26 cellular contexts compared by ENCODE assay signal in the genomic region with DNA sequence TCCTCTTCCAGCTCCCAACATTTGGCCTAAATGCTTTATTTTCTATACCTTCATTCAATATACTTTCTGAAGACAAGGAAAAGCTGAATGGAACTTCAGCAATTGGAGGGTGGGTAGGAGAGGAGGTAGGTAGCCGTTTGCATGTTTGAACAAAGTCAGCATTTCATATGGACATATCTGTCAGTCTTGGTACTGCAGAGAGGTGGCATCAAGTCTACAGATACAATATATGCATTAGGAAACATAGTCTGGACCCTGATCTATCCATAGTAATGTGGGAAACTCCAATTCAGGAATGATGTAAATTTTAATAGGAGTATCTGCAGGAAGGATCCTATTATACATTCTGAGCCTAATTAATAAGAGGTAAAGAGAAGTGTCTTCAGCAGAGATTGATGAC.
"Had no signal": no experiment of that assay in that cellular context is flagged by ENCODE, and none has a peak within 500 bp of the region (broad histone marks: within the 10 kb centered on the region; RNA-seq: fewer than 3 reads in every experiment).

No MANE protein-coding gene starts in this region.

- H3K4me3 Mint-ChIP-seq: activated naive CD4-positive, alpha-beta T cell treated with anti-CD3 and anti-CD28 coated beads for 36 hours; activated naive CD8-positive, alpha-beta T cell treated with anti-CD3 and anti-CD28 coated beads for 36 hours; mesothelial cell of epicardium; naive thymus-derived CD4-positive, alpha-beta T cell; stimulated activated effector memory CD8-positive, alpha-beta T cell treated with anti-CD3 and anti-CD28 coated beads, Interleukin-12 subunit alpha, Interleukin-12 subunit beta, amount 100 ng/mL, for 72 hours; stimulated activated naive CD8-positive, alpha-beta T cell treated with anti-CD3 and anti-CD28 coated beads, Interleukin-15, amount 100 ng/mL, for 72 hours; T-helper 17 cell had no signal

- H3K36me3 Mint-ChIP-seq: activated naive CD8-positive, alpha-beta T cell treated with anti-CD3 and anti-CD28 coated beads for 36 hours; naive thymus-derived CD4-positive, alpha-beta T cell; stimulated activated effector memory CD8-positive, alpha-beta T cell treated with anti-CD3 and anti-CD28 coated beads, Interleukin-12 subunit alpha, Interleukin-12 subunit beta, amount 100 ng/mL, for 72 hours had no signal

- H3K36me3 ChIP-seq: brain microvascular endothelial cell, esophagus muscularis mucosa, ovary, sigmoid colon, suprapubic skin, tibial nerve, WERI-Rb-1 had no signal

- H3K27ac Mint-ChIP-seq: activated naive CD4-positive, alpha-beta T cell treated with anti-CD3 and anti-CD28 coated beads for 36 hours; activated naive CD8-positive, alpha-beta T cell treated with anti-CD3 and anti-CD28 coated beads for 36 hours; mesothelial cell of epicardium; naive thymus-derived CD4-positive, alpha-beta T cell; stimulated activated effector memory CD8-positive, alpha-beta T cell treated with anti-CD3 and anti-CD28 coated beads, Interleukin-12 subunit alpha, Interleukin-12 subunit beta, amount 100 ng/mL, for 72 hours; stimulated activated naive CD8-positive, alpha-beta T cell treated with anti-CD3 and anti-CD28 coated beads, Interleukin-15, amount 100 ng/mL, for 72 hours; T-helper 17 cell had no signal

- H3K27ac ChIP-seq: brain microvascular endothelial cell, ovary, sigmoid colon, suprapubic skin, tibial nerve, WERI-Rb-1 had no signal

- H3K4me1 Mint-ChIP-seq: activated naive CD8-positive, alpha-beta T cell treated with anti-CD3 and anti-CD28 coated beads for 36 hours; naive thymus-derived CD4-positive, alpha-beta T cell; stimulated activated effector memory CD8-positive, alpha-beta T cell treated with anti-CD3 and anti-CD28 coated beads, Interleukin-12 subunit alpha, Interleukin-12 subunit beta, amount 100 ng/mL, for 72 hours; stimulated activated naive CD8-positive, alpha-beta T cell treated with anti-CD3 and anti-CD28 coated beads, Interleukin-15, amount 100 ng/mL, for 72 hours; T-helper 17 cell had no signal

- H3K4me1 ChIP-seq: sigmoid colon, suprapubic skin, tibial nerve had no signal

- ATAC-seq: activated CD4-positive, CD25-positive, alpha-beta regulatory T cell treated with anti-CD3 and anti-CD28 coated beads, Interleukin-2, amount 50 U/mL, for 24 hours; naive thymus-derived CD4-positive, alpha-beta T cell; stimulated activated effector memory CD8-positive, alpha-beta T cell treated with anti-CD3 and anti-CD28 coated beads, Interleukin-12 subunit alpha, Interleukin-12 subunit beta, amount 100 ng/mL, for 72 hours; stimulated activated naive CD8-positive, alpha-beta T cell treated with anti-CD3 and anti-CD28 coated beads, Interleukin-15, amount 100 ng/mL, for 72 hours; T-helper 17 cell had no signal

- H3K9me3 Mint-ChIP-seq: activated naive CD4-positive, alpha-beta T cell treated with anti-CD3 and anti-CD28 coated beads for 36 hours; activated naive CD8-positive, alpha-beta T cell treated with anti-CD3 and anti-CD28 coated beads for 36 hours; mesothelial cell of epicardium; stimulated activated effector memory CD8-positive, alpha-beta T cell treated with anti-CD3 and anti-CD28 coated beads, Interleukin-12 subunit alpha, Interleukin-12 subunit beta, amount 100 ng/mL, for 72 hours; stimulated activated naive CD8-positive, alpha-beta T cell treated with anti-CD3 and anti-CD28 coated beads, Interleukin-15, amount 100 ng/mL, for 72 hours had no signal

- DNase-seq: activated CD4-positive, alpha-beta T cell treated with anti-CD3 and anti-CD28 coated beads for 48 hours; activated CD4-positive, alpha-beta T cell treated with anti-CD3 and anti-CD28 coated beads, Interleukin-2, amount 50 U/mL, for 48 hours; activated CD8-positive, alpha-beta memory T cell treated with anti-CD3 and anti-CD28 coated beads for 24 hours; activated effector memory CD4-positive, alpha-beta T cell treated with anti-CD3 and anti-CD28 coated beads, Interleukin-2, amount 50 U/mL, for 16 hours; activated naive CD4-positive, alpha-beta T cell treated with anti-CD3 and anti-CD28 coated beads for 36 hours; activated naive CD8-positive, alpha-beta T cell treated with anti-CD3 and anti-CD28 coated beads for 36 hours; brain microvascular endothelial cell; central memory CD4-positive, alpha-beta T cell; foreskin melanocyte; islet precursor cell; naive thymus-derived CD4-positive, alpha-beta T cell; ovary; sigmoid colon; small intestine; stimulated activated CD4-positive, alpha-beta T cell treated with anti-CD3 and anti-CD28 coated beads, Interleukin-4, amount 100 ng/mL, for 24 hours; stimulated activated naive CD8-positive, alpha-beta T cell treated with anti-CD3 and anti-CD28 coated beads, Interleukin-15, amount 100 ng/mL, for 72 hours; T-helper 17 cell; T1000; WERI-Rb-1 had no signal

- H3K9me3 ChIP-seq: esophagus muscularis mucosa, ovary, sigmoid colon, suprapubic skin, tibial nerve had no signal

- H3K4me3 ChIP-seq: esophagus muscularis mucosa, ovary, sigmoid colon, suprapubic skin, tibial nerve had no signal

- H3K27me3 Mint-ChIP-seq: progenitor cell of endocrine pancreas had no signal

- H3K27me3 ChIP-seq: brain microvascular endothelial cell, ovary had no signal
